ENCODE assay signal across 8 cellular contexts in genomic region chr12:12684375-12685106, GRCh38. TPM values are rescaled to one million over a fixed set of nuclear protein-coding genes. Genes with fewer than 3 reads are reported as not detected.
DNase-seq lines count a peak whose midpoint lies in the region; ATAC-seq, FAIRE-seq and TF ChIP-seq lines count a peak whose summit lies in the region.

No MANE protein-coding gene starts in this region.

- FAIRE-seq in GM12892 (lab: Jason Lieb, UNC): peak; percentile 67

- TF ChIP-seq POLR2A in GM12892 (IDR thresholded peaks at IDR 0.05; ENCODE audit: low read depth, low read length): no peak

- ATAC-seq in HG03280 (IDR thresholded peaks at IDR 0.05; ENCODE audit: unreplicated experiment): no peak

- no peak for DNase-seq in GM12892 (ENCODE audit: insufficient read length)
- DNase-seq in NCI-H187 (lab: John Stamatoyannopoulos, UW): peak; percentile 89 to 95
- DNase-seq in anterior cingulate cortex (lab: John Stamatoyannopoulos, UW): peak in 55 of 58 donors; percentile 22 to 90 (median 70)
- DNase-seq in left kidney (ENCODE audit: low read depth, low spot score): peak; percentile 91
- no peak for DNase-seq in activated T-cell treated with anti-CD3 and anti-CD28 coated beads, Interleukin-2, amount 50 U/mL, for 48 hours
- no peak for DNase-seq in activated gamma-delta T cell treated with Interleukin-2 at 50 U/mL for 16 hours
- no peak for DNase-seq in SKM-1 (lab: John Stamatoyannopoulos, UW; ENCODE audit: unreplicated experiment)

RNA-seq across cellular contexts. Expression of gene GPR19, which starts 11.4 kb away (rescaled TPM):
- polyA plus RNA-seq in GM12892 (2012; ENCODE audit: missing spikeins): 1.3 TPM

RNA-seq across cellular contexts. Expression of gene CDKN1B, which starts 32.6 kb away (rescaled TPM):
- 15.1 TPM for polyA plus RNA-seq in GM12892 (2012; ENCODE audit: missing spikeins)

Comparison
In these comparisons a context has a peak if more than half of its experiments do, and no peak if none do; other contexts are left out.
1. DNase-seq: peak in NCI-H187 (2 of 2), anterior cingulate cortex (55 of 58) and left kidney (single experiment); none in GM12892 (single experiment), activated T-cell treated with anti-CD3 and anti-CD28 coated beads, Interleukin-2, amount 50 U/mL, for 48 hours (0 of 2), activated gamma-delta T cell treated with Interleukin-2 at 50 U/mL for 16 hours (single experiment) and SKM-1 (single experiment).